ENCODE assay signal across 14 cellular contexts in genomic region chr2:148909114-148909513, GRCh38. TPM values are rescaled to one million over a fixed set of nuclear protein-coding genes. Genes with fewer than 3 reads are reported as not detected.
DNase-seq lines count a peak whose midpoint lies in the region; ATAC-seq lines count a peak whose summit lies in the region.
"Had no signal": no experiment of that assay in that cellular context is flagged by ENCODE, and none has a peak within 500 bp of the region (broad histone marks: within the 10 kb centered on the region; RNA-seq: fewer than 3 reads in every experiment).

No MANE protein-coding gene starts in this region.

- H4K12ac ChIP-seq in trophoblast cell (ENCODE audit: low read depth, low read length) = no peak overlapping the region

- ATAC-seq in HG03025 (IDR thresholded peaks at IDR 0.05; ENCODE audit: low FRiP score, unreplicated experiment) = no peak

- H2BK120ac ChIP-seq in trophoblast cell (ENCODE audit: insufficient read depth, low read length, poor library complexity) = no peak overlapping the region

- no peak overlapping the region for H4K8ac ChIP-seq in trophoblast cell (ENCODE audit: low read depth, low read length)

- no peak overlapping the region for H3K14ac ChIP-seq in trophoblast cell (ENCODE audit: low read length)

- H3K4me1 Mint-ChIP-seq in activated T-helper 1 cell treated with anti-CD3 and anti-CD28 coated beads, Interleukin-12 subunit alpha, Interleukin-12 subunit beta, Interleukin-2, Interleukin-4 antibody, amounts not matched to agents 30 ng/mL and 10 ng/mL and 1 ng/mL, durations not matched to agents 14 hours and 24 hours and 36 hours (ENCODE audit: low read depth) = no peaks in the 10 kb centered on the region

- H3K27me3 ChIP-seq in MG63 (no peaks in the 10 kb centered on the region), trophoblast cell (ENCODE audit: insufficient read depth, low read length) (no peaks in the 10 kb centered on the region), Karpas-422 (ENCODE audit: low read length) (no peaks in the 10 kb centered on the region)
- H3K27me3 ChIP-seq: spleen had no signal

- H3K18ac ChIP-seq in trophoblast cell (ENCODE audit: low read length) = no peak overlapping the region

- H2AFZ ChIP-seq in trophoblast cell (ENCODE audit: insufficient read depth, low read length, poor library complexity) = no peak overlapping the region
- no peak overlapping the region for H2AFZ ChIP-seq in Karpas-422 (ENCODE audit: low read length)

- H3K4me1 ChIP-seq in trophoblast cell (ENCODE audit: control insufficient read depth in 1 of 2, insufficient read depth in 2 of 2, low read length in 2 of 2) (no peaks in the 10 kb centered on the region), Karpas-422 (ENCODE audit: low read length) (peaks cover 6% of the 10 kb centered on the region)
- H3K4me1 ChIP-seq: spleen had no signal

- DNase-seq in NCI-H2107 treated with DMSO at 0.1 percent for 48 hours (lab: John Stamatoyannopoulos, UW; ENCODE audit: unreplicated experiment) (peak; percentile 42), NCI-H2107 (lab: John Stamatoyannopoulos, UW) (no peak), MG63 (peak; percentile 50), trophoblast cell (peak; percentile 44 to 65), Karpas-422 (no peak)
- DNase-seq in activated T-helper 1 cell treated with anti-CD3 and anti-CD28 coated beads, Interleukin-12 subunit alpha, Interleukin-12 subunit beta, Interleukin-2, Interleukin-4 antibody, amounts not matched to agents 30 ng/mL and 10 ng/mL and 1 ng/mL, durations not matched to agents 14 hours and 24 hours and 36 hours (ENCODE audit: low spot score) = no peak
- DNase-seq: activated naive CD4-positive, alpha-beta T cell treated with anti-CD3 and anti-CD28 coated beads, Interleukin-2, amount 50 U/mL, for 16 hours; COR-L47; NCI-H146; SK-N-SH; spleen had no signal

- no CpG with 5 or more reads among the region's 8 CpGs for WGBS in trophoblast cell (ENCODE audit: extremely low coverage, insufficient coverage, insufficient read length)

- H3K9ac ChIP-seq in trophoblast cell (ENCODE audit: low read length) = no peak overlapping the region
- H3K9ac ChIP-seq in Karpas-422 (ENCODE audit: low read length) = no peak overlapping the region
- H3K9ac ChIP-seq: SK-N-SH had no signal

- H3K9me3 Mint-ChIP-seq in activated T-helper 1 cell treated with anti-CD3 and anti-CD28 coated beads, Interleukin-12 subunit alpha, Interleukin-12 subunit beta, Interleukin-2, Interleukin-4 antibody, amounts not matched to agents 30 ng/mL and 10 ng/mL and 1 ng/mL, durations not matched to agents 14 hours and 24 hours and 36 hours = no peaks in the 10 kb centered on the region

- H3K27ac Mint-ChIP-seq in activated T-helper 1 cell treated with anti-CD3 and anti-CD28 coated beads, Interleukin-12 subunit alpha, Interleukin-12 subunit beta, Interleukin-2, Interleukin-4 antibody, amounts not matched to agents 30 ng/mL and 10 ng/mL and 1 ng/mL, durations not matched to agents 14 hours and 24 hours and 36 hours = no peak overlapping the region

- H3K36me3 Mint-ChIP-seq in activated T-helper 1 cell treated with anti-CD3 and anti-CD28 coated beads, Interleukin-12 subunit alpha, Interleukin-12 subunit beta, Interleukin-2, Interleukin-4 antibody, amounts not matched to agents 30 ng/mL and 10 ng/mL and 1 ng/mL, durations not matched to agents 14 hours and 24 hours and 36 hours (ENCODE audit: low read depth) = no peaks in the 10 kb centered on the region

- no peak overlapping the region for H2AK5ac ChIP-seq in trophoblast cell (ENCODE audit: low read length)

- peaks cover 2% of the 10 kb centered on the region for H3K27me3 Mint-ChIP-seq in activated T-helper 1 cell treated with anti-CD3 and anti-CD28 coated beads, Interleukin-12 subunit alpha, Interleukin-12 subunit beta, Interleukin-2, Interleukin-4 antibody, amounts not matched to agents 30 ng/mL and 10 ng/mL and 1 ng/mL, durations not matched to agents 14 hours and 24 hours and 36 hours (ENCODE audit: insufficient read depth)

- no peak overlapping the region for H2BK5ac ChIP-seq in trophoblast cell (ENCODE audit: low read depth, low read length, poor library complexity)

- no peak overlapping the region for H3K23ac ChIP-seq in trophoblast cell (ENCODE audit: low read length)

- H3K9me2 ChIP-seq in Karpas-422 (replicated peaks; ENCODE audit: insufficient read depth, low read length) = no peaks in the 10 kb centered on the region
- H3K9me2 ChIP-seq: SK-N-SH had no signal

- H3K4me3 Mint-ChIP-seq in activated T-helper 1 cell treated with anti-CD3 and anti-CD28 coated beads, Interleukin-12 subunit alpha, Interleukin-12 subunit beta, Interleukin-2, Interleukin-4 antibody, amounts not matched to agents 30 ng/mL and 10 ng/mL and 1 ng/mL, durations not matched to agents 14 hours and 24 hours and 36 hours = no peak overlapping the region

- H3K79me2 ChIP-seq in trophoblast cell (ENCODE audit: control insufficient read depth, insufficient read depth, low read length, poor library complexity) = no peaks in the 10 kb centered on the region
- H3K79me2 ChIP-seq in Karpas-422 (ENCODE audit: low read length) = no peaks in the 10 kb centered on the region

- H3K4me3 ChIP-seq in MG63 = no peak overlapping the region
- H3K4me3 ChIP-seq in trophoblast cell (ENCODE audit: low read depth, low read length) = no peak overlapping the region
- no peak overlapping the region for H3K4me3 ChIP-seq in Karpas-422 (ENCODE audit: low read length)
- H3K4me3 ChIP-seq: spleen had no signal

- H4K20me1 ChIP-seq in Karpas-422 (ENCODE audit: insufficient read depth, low read depth, low read length) = 0 out of 2 replicates have a peak, but pooled peaks cover 8% of the 10 kb centered on the region

- no peaks in the 10 kb centered on the region for H3K36me3 ChIP-seq in MG63
- H3K36me3 ChIP-seq in trophoblast cell (ENCODE audit: control insufficient read depth in 1 of 2, insufficient read depth in 2 of 2, low read length in 2 of 2) = no peaks in the 10 kb centered on the region
- no peaks in the 10 kb centered on the region for H3K36me3 ChIP-seq in Karpas-422 (ENCODE audit: insufficient read depth, low read length)
- H3K36me3 ChIP-seq: spleen had no signal

- H3K27ac ChIP-seq in cingulate gyrus (ENCODE audit: low read depth, low read length) (peak overlapping the region; percentile 39), trophoblast cell (ENCODE audit: low read depth, low read length) (no peak overlapping the region), Karpas-422 (ENCODE audit: low read length) (no peak overlapping the region)
- H3K27ac ChIP-seq: epithelial cell of prostate, spleen had no signal

- no peak overlapping the region for H2BK12ac ChIP-seq in trophoblast cell (ENCODE audit: low read length)

- intact Hi-C loops in activated T-helper 1 cell treated with anti-CD3 and anti-CD28 coated beads, Interleukin-12 subunit alpha, Interleukin-12 subunit beta, Interleukin-2, Interleukin-4 antibody, amounts not matched to agents 30 ng/mL and 10 ng/mL and 1 ng/mL, durations not matched to agents 14 hours and 24 hours and 36 hours (cut with micrococcal nuclease) = no loop called here

- H4K91ac ChIP-seq in trophoblast cell (ENCODE audit: low read depth, low read length) = no peak overlapping the region

- H3K9me3 ChIP-seq in MG63 (no peaks in the 10 kb centered on the region), trophoblast cell (ENCODE audit: insufficient read depth, low read depth, low read length) (no peaks in the 10 kb centered on the region), Karpas-422 (ENCODE audit: low read length) (no peaks in the 10 kb centered on the region)
- H3K9me3 ChIP-seq: SK-N-SH had no signal

- H3K4me2 ChIP-seq in trophoblast cell (ENCODE audit: low read length) (no peak overlapping the region), Karpas-422 (ENCODE audit: low read depth, low read length, poor library complexity, severe bottlenecking) (no peak overlapping the region)
- H3K4me2 ChIP-seq: SK-N-SH had no signal

- no peaks in the 10 kb centered on the region for H3K79me1 ChIP-seq in trophoblast cell (ENCODE audit: low read length)

- H3K4ac ChIP-seq in trophoblast cell (ENCODE audit: low read depth, low read length) = no peak overlapping the region

RNA-seq across cellular contexts. Expression of gene KIF5C, which starts 34.1 kb away (rescaled TPM):
- 0.13 and 0.96 TPM in 2 replicates for total RNA-seq in MG63 (2014; rRNA removed; shearing (Covaris generic); ENCODE audit: low replicate concordance)
- polyA plus RNA-seq in trophoblast cell (2013) = 1.7 and 1.8 TPM in 2 replicates
- 17.9 and 20.7 TPM in 2 replicates for total RNA-seq in activated T-helper 1 cell treated with anti-CD3 and anti-CD28 coated beads, Interleukin-12 subunit alpha, Interleukin-12 subunit beta, Interleukin-2, Interleukin-4 antibody, amounts not matched to agents 30 ng/mL and 10 ng/mL and 1 ng/mL, durations not matched to agents 14 hours and 24 hours and 36 hours
- total RNA-seq in Karpas-422 (2014; rRNA removed; shearing (Covaris generic); ENCODE audit: low replicate concordance) = 8.3 and 11.3 TPM in 2 replicates

Comparison
In these comparisons a context has a peak if more than half of its experiments do, and no peak if none do; other contexts are left out.
1. DNase-seq: peak in NCI-H2107 treated with DMSO at 0.1 percent for 48 hours (single experiment), MG63 (single experiment) and trophoblast cell (2 of 2); none in NCI-H2107 (single experiment), activated T-helper 1 cell treated with anti-CD3 and anti-CD28 coated beads, Interleukin-12 subunit alpha, Interleukin-12 subunit beta, Interleukin-2, Interleukin-4 antibody, amounts not matched to agents 30 ng/mL and 10 ng/mL and 1 ng/mL, durations not matched to agents 14 hours and 24 hours and 36 hours (single experiment) and Karpas-422 (single experiment).